1 cellular context compared by ENCODE assay signal in the genomic region with DNA sequence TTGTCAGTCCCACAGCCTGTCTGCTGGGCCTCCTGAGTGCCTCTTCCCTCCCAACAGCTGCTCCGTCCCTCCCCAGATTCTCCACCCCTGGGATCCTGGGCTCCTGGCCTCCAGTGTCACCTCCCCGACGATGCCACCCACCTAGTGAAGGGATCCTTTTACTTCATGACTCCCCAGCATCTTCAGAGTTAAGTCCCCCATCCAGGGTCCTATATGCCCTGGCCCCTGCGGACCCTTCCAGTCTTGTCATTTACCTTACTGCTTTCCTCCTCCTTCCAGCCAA.
TF ChIP-seq lines count a peak whose summit lies in the region.

No MANE protein-coding gene starts in this region.

TF ChIP-seq in GM12878, 131 proteins besides CTCF, POLR2A, EP300 and RAD21:
- no peak for TF ChIP-seq IRF4 (IDR thresholded peaks at IDR 0.05; ENCODE audit: low read depth, low read length)
- no peak for TF ChIP-seq SREBF1 (IDR thresholded peaks at IDR 0.05; ENCODE audit: low read length)
- no peak for TF ChIP-seq RFX5 (IDR thresholded peaks at IDR 0.05; ENCODE audit: low read depth, low read length)
- no peak for TF ChIP-seq CHD4 (IDR thresholded peaks at IDR 0.05)
- no peak for TF ChIP-seq MTA3 (IDR thresholded peaks at IDR 0.05; ENCODE audit: borderline replicate concordance, low read length)
- TF ChIP-seq, protein P1, sequence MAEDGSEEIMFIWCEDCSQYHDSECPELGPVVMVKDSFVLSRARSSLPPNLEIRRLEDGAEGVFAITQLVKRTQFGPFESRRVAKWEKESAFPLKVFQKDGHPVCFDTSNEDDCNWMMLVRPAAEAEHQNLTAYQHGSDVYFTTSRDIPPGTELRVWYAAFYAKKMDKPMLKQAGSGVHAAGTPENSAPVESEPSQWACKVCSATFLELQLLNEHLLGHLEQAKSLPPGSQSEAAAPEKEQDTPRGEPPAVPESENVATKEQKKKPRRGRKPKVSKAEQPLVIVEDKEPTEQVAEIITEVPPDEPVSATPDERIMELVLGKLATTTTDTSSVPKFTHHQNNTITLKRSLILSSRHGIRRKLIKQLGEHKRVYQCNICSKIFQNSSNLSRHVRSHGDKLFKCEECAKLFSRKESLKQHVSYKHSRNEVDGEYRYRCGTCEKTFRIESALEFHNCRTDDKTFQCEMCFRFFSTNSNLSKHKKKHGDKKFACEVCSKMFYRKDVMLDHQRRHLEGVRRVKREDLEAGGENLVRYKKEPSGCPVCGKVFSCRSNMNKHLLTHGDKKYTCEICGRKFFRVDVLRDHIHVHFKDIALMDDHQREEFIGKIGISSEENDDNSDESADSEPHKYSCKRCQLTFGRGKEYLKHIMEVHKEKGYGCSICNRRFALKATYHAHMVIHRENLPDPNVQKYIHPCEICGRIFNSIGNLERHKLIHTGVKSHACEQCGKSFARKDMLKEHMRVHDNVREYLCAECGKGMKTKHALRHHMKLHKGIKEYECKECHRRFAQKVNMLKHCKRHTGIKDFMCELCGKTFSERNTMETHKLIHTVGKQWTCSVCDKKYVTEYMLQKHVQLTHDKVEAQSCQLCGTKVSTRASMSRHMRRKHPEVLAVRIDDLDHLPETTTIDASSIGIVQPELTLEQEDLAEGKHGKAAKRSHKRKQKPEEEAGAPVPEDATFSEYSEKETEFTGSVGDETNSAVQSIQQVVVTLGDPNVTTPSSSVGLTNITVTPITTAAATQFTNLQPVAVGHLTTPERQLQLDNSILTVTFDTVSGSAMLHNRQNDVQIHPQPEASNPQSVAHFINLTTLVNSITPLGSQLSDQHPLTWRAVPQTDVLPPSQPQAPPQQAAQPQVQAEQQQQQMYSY (CRISPR knock-in tag; IDR thresholded peaks at IDR 0.05), result no peak
- TF ChIP-seq, protein P2, sequence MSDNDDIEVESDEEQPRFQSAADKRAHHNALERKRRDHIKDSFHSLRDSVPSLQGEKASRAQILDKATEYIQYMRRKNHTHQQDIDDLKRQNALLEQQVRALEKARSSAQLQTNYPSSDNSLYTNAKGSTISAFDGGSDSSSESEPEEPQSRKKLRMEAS (IDR thresholded peaks at IDR 0.05; ENCODE audit: low read depth, low read length), result no peak
- no peak for TF ChIP-seq CEBPB (IDR thresholded peaks at IDR 0.05; ENCODE audit: borderline replicate concordance in 1 of 2, low read depth in 2 of 2, low read length in 2 of 2)
- TF ChIP-seq, protein P3, sequence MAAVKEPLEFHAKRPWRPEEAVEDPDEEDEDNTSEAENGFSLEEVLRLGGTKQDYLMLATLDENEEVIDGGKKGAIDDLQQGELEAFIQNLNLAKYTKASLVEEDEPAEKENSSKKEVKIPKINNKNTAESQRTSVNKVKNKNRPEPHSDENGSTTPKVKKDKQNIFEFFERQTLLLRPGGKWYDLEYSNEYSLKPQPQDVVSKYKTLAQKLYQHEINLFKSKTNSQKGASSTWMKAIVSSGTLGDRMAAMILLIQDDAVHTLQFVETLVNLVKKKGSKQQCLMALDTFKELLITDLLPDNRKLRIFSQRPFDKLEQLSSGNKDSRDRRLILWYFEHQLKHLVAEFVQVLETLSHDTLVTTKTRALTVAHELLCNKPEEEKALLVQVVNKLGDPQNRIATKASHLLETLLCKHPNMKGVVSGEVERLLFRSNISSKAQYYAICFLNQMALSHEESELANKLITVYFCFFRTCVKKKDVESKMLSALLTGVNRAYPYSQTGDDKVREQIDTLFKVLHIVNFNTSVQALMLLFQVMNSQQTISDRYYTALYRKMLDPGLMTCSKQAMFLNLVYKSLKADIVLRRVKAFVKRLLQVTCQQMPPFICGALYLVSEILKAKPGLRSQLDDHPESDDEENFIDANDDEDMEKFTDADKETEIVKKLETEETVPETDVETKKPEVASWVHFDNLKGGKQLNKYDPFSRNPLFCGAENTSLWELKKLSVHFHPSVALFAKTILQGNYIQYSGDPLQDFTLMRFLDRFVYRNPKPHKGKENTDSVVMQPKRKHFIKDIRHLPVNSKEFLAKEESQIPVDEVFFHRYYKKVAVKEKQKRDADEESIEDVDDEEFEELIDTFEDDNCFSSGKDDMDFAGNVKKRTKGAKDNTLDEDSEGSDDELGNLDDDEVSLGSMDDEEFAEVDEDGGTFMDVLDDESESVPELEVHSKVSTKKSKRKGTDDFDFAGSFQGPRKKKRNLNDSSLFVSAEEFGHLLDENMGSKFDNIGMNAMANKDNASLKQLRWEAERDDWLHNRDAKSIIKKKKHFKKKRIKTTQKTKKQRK (IDR thresholded peaks at IDR 0.05; ENCODE audit: low read depth, low read length), result no peak
- TF ChIP-seq ZZZ3 (IDR thresholded peaks at IDR 0.05; ENCODE audit: control insufficient read depth, insufficient read length, low read depth), result no peak
- TF ChIP-seq, protein P4, sequence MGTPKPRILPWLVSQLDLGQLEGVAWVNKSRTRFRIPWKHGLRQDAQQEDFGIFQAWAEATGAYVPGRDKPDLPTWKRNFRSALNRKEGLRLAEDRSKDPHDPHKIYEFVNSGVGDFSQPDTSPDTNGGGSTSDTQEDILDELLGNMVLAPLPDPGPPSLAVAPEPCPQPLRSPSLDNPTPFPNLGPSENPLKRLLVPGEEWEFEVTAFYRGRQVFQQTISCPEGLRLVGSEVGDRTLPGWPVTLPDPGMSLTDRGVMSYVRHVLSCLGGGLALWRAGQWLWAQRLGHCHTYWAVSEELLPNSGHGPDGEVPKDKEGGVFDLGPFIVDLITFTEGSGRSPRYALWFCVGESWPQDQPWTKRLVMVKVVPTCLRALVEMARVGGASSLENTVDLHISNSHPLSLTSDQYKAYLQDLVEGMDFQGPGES (IDR thresholded peaks at IDR 0.05), result no peak
